Comparison of ENCODE assay signal across 19 cellular contexts in genomic region chr1:29057700-29058099, GRCh38.
DNase-seq lines count a peak whose midpoint lies in the region; ATAC-seq and TF ChIP-seq lines count a peak whose summit lies in the region.
"Had no signal": no experiment of that assay in that cellular context is flagged by ENCODE, and none has a peak within 500 bp of the region (broad histone marks: within the 10 kb centered on the region; RNA-seq: fewer than 3 reads in every experiment).

No MANE protein-coding gene starts in this region.

- H3K4me1 ChIP-seq in HEK293 (ENCODE audit: control insufficient read depth, insufficient read depth, low read length): no peaks in the 10 kb centered on the region
- H3K4me1 ChIP-seq: BLaER1 had no signal

- H3K9me3 ChIP-seq in HEK293 (ENCODE audit: control insufficient read depth, insufficient read depth, low read depth, low read length): no peaks in the 10 kb centered on the region
- H3K9me3 ChIP-seq: BLaER1 had no signal

- peak overlapping the region; percentile 0 for H3K27ac Mint-ChIP-seq in activated CD8-positive, alpha-beta T cell treated with anti-CD3 and anti-CD28 coated beads for 36 hours
- no peak overlapping the region for H3K27ac Mint-ChIP-seq in activated CD8-positive, alpha-beta T cell treated with anti-CD3 and anti-CD28 coated beads, Interleukin-2, amount 10 ng/mL, durations not matched to agents 7 days and 5 days
- H3K27ac Mint-ChIP-seq: H9 had no signal

- H3K27me3 Mint-ChIP-seq in activated CD8-positive, alpha-beta T cell treated with anti-CD3 and anti-CD28 coated beads for 36 hours: no peaks in the 10 kb centered on the region
- no peaks in the 10 kb centered on the region for H3K27me3 Mint-ChIP-seq in activated CD8-positive, alpha-beta T cell treated with anti-CD3 and anti-CD28 coated beads, Interleukin-2, amount 10 ng/mL, durations not matched to agents 7 days and 5 days (ENCODE audit: low read depth)
- H3K27me3 Mint-ChIP-seq: CD4-positive, alpha-beta memory T cell had no signal

- CTCF ChIA-PET in activated CD8-positive, alpha-beta T cell treated with anti-CD3 and anti-CD28 coated beads for 36 hours (lab: Charles Lee): interaction anchor here (1.0 kb wide), 1 partner anchor 181 kb away, joined by 3 read pairs; no protein-coding TSS in a partner anchor
- CTCF ChIA-PET in activated CD8-positive, alpha-beta T cell treated with anti-CD3 and anti-CD28 coated beads, Interleukin-2, amount 10 ng/mL, durations not matched to agents 7 days and 5 days (lab: Charles Lee): no interaction called here
- CTCF ChIA-PET in HEK293 (lab: Yijun Ruan, JAX): no interaction called here

- H3K4me3 Mint-ChIP-seq in activated CD8-positive, alpha-beta T cell treated with anti-CD3 and anti-CD28 coated beads for 36 hours: no peak overlapping the region
- H3K4me3 Mint-ChIP-seq in activated CD8-positive, alpha-beta T cell treated with anti-CD3 and anti-CD28 coated beads, Interleukin-2, amount 10 ng/mL, durations not matched to agents 7 days and 5 days: no peak overlapping the region
- H3K4me3 Mint-ChIP-seq: CD4-positive, alpha-beta memory T cell; H9 had no signal

- no peak overlapping the region for H3K4me3 ChIP-seq in HEK293 (ENCODE audit: low read depth, low read length)
- H3K4me3 ChIP-seq: BLaER1 had no signal

- DNase-seq in activated CD8-positive, alpha-beta T cell treated with anti-CD3 and anti-CD28 coated beads for 36 hours: no peak
- DNase-seq in activated CD8-positive, alpha-beta T cell treated with anti-CD3 and anti-CD28 coated beads, Interleukin-2, amount 10 ng/mL, durations not matched to agents 7 days and 5 days: no peak
- peak; percentile 14 for DNase-seq in amniotic epithelial cell (ENCODE audit: low read depth)
- peak; percentile 3 for DNase-seq in iris pigment epithelial cell (ENCODE audit: low read depth)
- DNase-seq in Right ventricle myocardium inferior (ENCODE audit: missing footprints): no peak
- no peak for DNase-seq in NCI-H2196 treated with DMSO at 0.1 percent for 48 hours (lab: John Stamatoyannopoulos, UW; ENCODE audit: unreplicated experiment)
- DNase-seq: CD4-positive, alpha-beta memory T cell; DMS153; GDM1; H9; NCI-H1092 treated with DMSO at 0.1 percent for 48 hours; NCI-H146; NCI-H2081; NCI-H510A; NCI-H748 treated with DMSO at 0.1 percent for 48 hours; NK-92 treated with Interleukin-12 subunit alpha and Interleukin-12 subunit beta, amount 100 ng/mL, for 24 hours; SHP77 treated with DMSO at 0.1 percent for 48 hours had no signal

- peaks cover 0 to 14% of the 10 kb centered on the region in 2 experiments for H3K36me3 ChIP-seq in HEK293 (ENCODE audit: control insufficient read depth in 2 of 2, insufficient read depth in 1 of 2, low read length in 2 of 2)

- H3K4me1 Mint-ChIP-seq in activated CD8-positive, alpha-beta T cell treated with anti-CD3 and anti-CD28 coated beads for 36 hours (ENCODE audit: low read depth): peaks cover 34% of the 10 kb centered on the region
- H3K4me1 Mint-ChIP-seq in activated CD8-positive, alpha-beta T cell treated with anti-CD3 and anti-CD28 coated beads, Interleukin-2, amount 10 ng/mL, durations not matched to agents 7 days and 5 days (ENCODE audit: low read depth): peaks cover 9% of the 10 kb centered on the region

- peaks cover 10% of the 10 kb centered on the region for H3K36me3 Mint-ChIP-seq in activated CD8-positive, alpha-beta T cell treated with anti-CD3 and anti-CD28 coated beads for 36 hours (ENCODE audit: low read depth)
- peaks cover 11% of the 10 kb centered on the region for H3K36me3 Mint-ChIP-seq in activated CD8-positive, alpha-beta T cell treated with anti-CD3 and anti-CD28 coated beads, Interleukin-2, amount 10 ng/mL, durations not matched to agents 7 days and 5 days (ENCODE audit: low read depth)

- POLR2A ChIA-PET in activated CD8-positive, alpha-beta T cell treated with anti-CD3 and anti-CD28 coated beads for 36 hours (lab: Charles Lee): no interaction called here
- POLR2A ChIA-PET in activated CD8-positive, alpha-beta T cell treated with anti-CD3 and anti-CD28 coated beads, Interleukin-2, amount 10 ng/mL, durations not matched to agents 7 days and 5 days (lab: Charles Lee): no interaction called here
- POLR2A ChIA-PET in HEK293 (lab: Yijun Ruan, JAX): no interaction called here

- TF ChIP-seq CTCF in activated CD8-positive, alpha-beta T cell treated with anti-CD3 and anti-CD28 coated beads for 36 hours (IDR thresholded peaks at IDR 0.05): no peak
- TF ChIP-seq CTCF in HEK293 (tag by site-specific recombination; IDR thresholded peaks at IDR 0.05): no peak

- intact Hi-C loops in activated CD8-positive, alpha-beta T cell treated with anti-CD3 and anti-CD28 coated beads for 36 hours (cut with micrococcal nuclease): no loop called here
- intact Hi-C loops in Right ventricle myocardium inferior (cut with DNase I): no loop called here

- ATAC-seq in activated CD8-positive, alpha-beta T cell treated with anti-CD3 and anti-CD28 coated beads for 36 hours: no peak
- no peak for ATAC-seq in activated CD8-positive, alpha-beta T cell treated with anti-CD3 and anti-CD28 coated beads, Interleukin-2, amount 10 ng/mL, durations not matched to agents 7 days and 5 days
- no peak for ATAC-seq in Right ventricle myocardium inferior

- H3K27ac ChIP-seq in HEK293 (ENCODE audit: extremely low read depth, low read depth, low read length): no peak overlapping the region
- H3K27ac ChIP-seq: BLaER1 had no signal

- no peaks in the 10 kb centered on the region for H3K9me3 Mint-ChIP-seq in activated CD8-positive, alpha-beta T cell treated with anti-CD3 and anti-CD28 coated beads for 36 hours
- no peaks in the 10 kb centered on the region for H3K9me3 Mint-ChIP-seq in activated CD8-positive, alpha-beta T cell treated with anti-CD3 and anti-CD28 coated beads, Interleukin-2, amount 10 ng/mL, durations not matched to agents 7 days and 5 days (ENCODE audit: insufficient read depth)
- H3K9me3 Mint-ChIP-seq: CD4-positive, alpha-beta memory T cell; H9 had no signal

TF ChIP-seq in HEK293, 187 proteins besides CTCF, POLR2A, EP300 and RAD21:
- TF ChIP-seq ZBTB44 (tag by site-specific recombination; IDR thresholded peaks at IDR 0.05) (peak; percentile 52; the same call in 1 of the 2 replicates), ZNF621 (tag by site-specific recombination; IDR thresholded peaks at IDR 0.05) (no peak)

Comparison
In these comparisons a context has a peak if more than half of its experiments do, and no peak if none do; other contexts are left out.
1. DNase-seq: peak in amniotic epithelial cell (single experiment) and iris pigment epithelial cell (single experiment); none in activated CD8-positive, alpha-beta T cell treated with anti-CD3 and anti-CD28 coated beads for 36 hours (single experiment), activated CD8-positive, alpha-beta T cell treated with anti-CD3 and anti-CD28 coated beads, Interleukin-2, amount 10 ng/mL, durations not matched to agents 7 days and 5 days (single experiment), Right ventricle myocardium inferior (single experiment) and NCI-H2196 treated with DMSO at 0.1 percent for 48 hours (single experiment).